In the genomic region with DNA sequence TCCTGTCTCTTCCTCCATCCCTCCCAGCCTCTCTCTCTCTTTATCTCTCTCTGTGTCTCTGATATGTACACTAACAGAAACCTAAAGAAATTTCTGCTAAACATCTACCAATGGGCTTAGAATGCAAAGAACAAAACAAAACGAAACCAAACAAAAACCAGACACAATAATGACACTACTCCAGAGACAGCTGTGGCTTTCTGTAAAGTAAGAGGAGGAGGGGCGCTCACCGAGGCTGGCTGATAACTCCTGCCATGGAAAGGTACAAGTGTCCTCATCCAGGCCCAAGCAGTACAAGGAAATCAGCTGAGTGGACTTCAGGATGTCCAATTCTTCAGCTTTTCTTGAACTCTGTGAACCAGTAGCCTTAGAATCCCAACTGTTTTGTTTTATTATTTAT, we compare ENCODE assay signal across 23 cellular contexts.
DNase-seq lines count a peak whose midpoint lies in the region; FAIRE-seq lines count a peak whose summit lies in the region.
"Had no signal": no experiment of that assay in that cellular context is flagged by ENCODE, and none has a peak within 500 bp of the region (broad histone marks: within the 10 kb centered on the region; RNA-seq: fewer than 3 reads in every experiment).

No MANE protein-coding gene starts in this region.

- H3K27ac ChIP-seq in SJCRH30 (peak overlapping the region; percentile 68), small intestine (ENCODE audit: low read depth in 1 of 2, low read length in 1 of 2) (no peak overlapping the region)

- H3K9me3 ChIP-seq in SJCRH30 (replicated peaks) (no peaks in the 10 kb centered on the region; the same call in 1 of the 2 replicates), small intestine (ENCODE audit: control insufficient read depth, low read depth) (no peaks in the 10 kb centered on the region)

- DNase-seq in NCI-H748 (lab: John Stamatoyannopoulos, UW; ENCODE audit: unreplicated experiment) (peak; percentile 48), NCI-H748 treated with DMSO at 0.1 percent for 48 hours (lab: John Stamatoyannopoulos, UW) (no peak), NCI-H2171 (lab: John Stamatoyannopoulos, UW) (peak; percentile 2), SJCRH30 (peak; percentile 47 to 65), small intestine (no peak), Kasumi-1 (lab: John Stamatoyannopoulos, UW) (no peak)
- DNase-seq in stimulated activated naive CD4-positive, alpha-beta T cell (lab: John Stamatoyannopoulos, UW) = no peak
- DNase-seq: AML-193; C1 segment of cervical spinal cord; Calu3; CD8-positive, alpha-beta T cell; DMS153; KG1; MV-4-11; NCI-H1105 treated with DMSO at 0.1 percent for 48 hours; NCI-H1694; NCI-H510A; NCI-H82; Right ventricle myocardium superior; T-helper 2 cell had no signal

- H3K4me3 ChIP-seq in SJCRH30 (peak overlapping the region; percentile 50), small intestine (ENCODE audit: low read depth in 1 of 2, low read length in 2 of 2) (no peak overlapping the region)

- WGBS in small intestine, 3 donors = 32 to 56% (median 51%) methylated on average over 3 of the region's 3 CpGs

- no peaks in the 10 kb centered on the region for H3K27me3 ChIP-seq in SJCRH30
- no peaks in the 10 kb centered on the region for H3K27me3 ChIP-seq in small intestine (ENCODE audit: control insufficient read depth in 2 of 2, insufficient read depth in 2 of 2, low read length in 2 of 2)

- H3K4me1 ChIP-seq in SJCRH30 = peaks cover 22% of the 10 kb centered on the region
- no peaks in the 10 kb centered on the region for H3K4me1 ChIP-seq in small intestine (ENCODE audit: control insufficient read depth in 2 of 2, insufficient read depth in 1 of 2, low read depth in 1 of 2, low read length in 1 of 2)

- no peak for FAIRE-seq in small intestine (lab: Jason Lieb, UNC)
- FAIRE-seq: GM12891, H1, HTR-8/SVneo had no signal

- no peaks in the 10 kb centered on the region for H3K36me3 ChIP-seq in SJCRH30
- no peaks in the 10 kb centered on the region for H3K36me3 ChIP-seq in small intestine (ENCODE audit: control insufficient read depth in 2 of 2, insufficient read depth in 2 of 2, low read length in 2 of 2)

Comparison
In these comparisons a context has a peak if more than half of its experiments do, and no peak if none do; other contexts are left out.
1. DNase-seq: peak in NCI-H748 (single experiment), NCI-H2171 (single experiment) and SJCRH30 (2 of 2); none in NCI-H748 treated with DMSO at 0.1 percent for 48 hours (single experiment), stimulated activated naive CD4-positive, alpha-beta T cell (0 of 6), small intestine (single experiment) and Kasumi-1 (0 of 2).